10 cellular contexts compared by ENCODE assay signal in the genomic region with DNA sequence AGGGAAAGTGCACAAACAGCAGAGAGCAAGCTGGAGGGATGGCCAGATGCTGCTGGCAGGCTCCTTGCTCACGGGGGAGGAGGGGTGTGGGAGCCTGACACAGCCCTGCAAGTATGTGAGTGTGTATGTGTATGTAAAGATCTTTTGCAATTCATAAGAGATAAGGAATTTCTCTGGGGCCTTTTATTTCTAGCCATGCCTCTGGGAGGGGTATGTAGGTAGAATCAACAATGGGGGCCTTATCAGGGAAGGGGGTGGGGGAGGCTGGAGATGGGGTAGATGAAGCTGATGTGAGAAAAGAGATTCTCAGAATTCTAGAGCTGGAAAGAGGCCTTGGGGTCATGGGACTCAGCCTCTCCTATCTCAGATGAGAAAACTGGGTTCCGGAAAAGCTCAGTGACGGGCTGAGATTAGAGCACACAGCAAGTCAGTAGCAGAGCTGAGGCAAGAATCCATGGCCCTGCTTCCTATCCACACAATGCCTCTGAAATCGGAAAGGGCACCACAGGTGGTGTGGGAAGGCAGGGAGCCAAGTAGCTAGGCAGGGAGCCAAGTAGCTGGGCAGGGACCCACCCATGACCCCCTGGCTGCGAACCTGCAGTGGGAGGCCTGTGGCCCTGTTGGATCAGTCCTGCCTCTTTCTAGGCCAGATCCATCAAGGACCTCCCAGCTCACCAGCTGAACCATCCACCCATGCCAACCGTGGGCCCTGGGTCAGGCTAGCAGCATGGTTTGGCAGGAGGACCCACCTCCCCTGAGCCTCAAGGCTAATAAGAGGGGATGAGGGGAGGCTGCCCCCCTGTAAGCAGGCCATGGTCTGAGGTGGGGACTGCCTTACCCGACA. TPM values are rescaled to one million over a fixed set of nuclear protein-coding genes. Genes with fewer than 3 reads are reported as not detected.
A peak's percentile ranks its signal among the peaks of the same experiment; 100 is the strongest.
DNase-seq lines count a peak whose midpoint lies in the region; ATAC-seq and TF ChIP-seq lines count a peak whose summit lies in the region.
"Had no signal": no experiment of that assay in that cellular context is flagged by ENCODE, and none has a peak within 500 bp of the region (broad histone marks: within the 10 kb centered on the region; RNA-seq: fewer than 3 reads in every experiment).

No MANE protein-coding gene starts in this region.

- H3K9me3 ChIP-seq in lower lobe of right lung (no peaks in the 10 kb centered on the region), adrenal gland (replicated peaks in 1 of 3) (no peaks in the 10 kb centered on the region)

- peaks cover 1% of the 10 kb centered on the region for H3K36me3 Mint-ChIP-seq in central memory CD8-positive, alpha-beta T cell (ENCODE audit: insufficient read depth)
- H3K36me3 Mint-ChIP-seq: activated naive CD8-positive, alpha-beta T cell had no signal

- peak overlapping the region; percentile 26 for H3K27ac Mint-ChIP-seq in central memory CD8-positive, alpha-beta T cell (ENCODE audit: low read depth)
- H3K27ac Mint-ChIP-seq: activated naive CD8-positive, alpha-beta T cell had no signal

- ATAC-seq in central memory CD8-positive, alpha-beta T cell (replicated peaks; ENCODE audit: extremely low read depth, poor library complexity, severe bottlenecking): no peak
- ATAC-seq in lower lobe of right lung (peak; percentile 29 to 55), GM19397 (IDR thresholded peaks at IDR 0.05; ENCODE audit: unreplicated experiment) (no peak)

- H3K36me3 ChIP-seq in lower lobe of right lung (no peaks in the 10 kb centered on the region), adrenal gland (replicated peaks in 1 of 2) (no peaks in the 10 kb centered on the region)

- peaks cover 77% of the 10 kb centered on the region for H3K4me1 Mint-ChIP-seq in central memory CD8-positive, alpha-beta T cell

- H3K27ac ChIP-seq in lower lobe of right lung (peak overlapping the region; percentile 14), adrenal gland (peak overlapping the region in 2 of 5 donors; percentile 57 to 64)

- no peak for TF ChIP-seq CTCF in lower lobe of right lung (IDR thresholded peaks at IDR 0.05)
- TF ChIP-seq CTCF in adrenal gland (IDR thresholded peaks at IDR 0.05): no peak

- H3K9me3 Mint-ChIP-seq in central memory CD8-positive, alpha-beta T cell: no peaks in the 10 kb centered on the region
- H3K9me3 Mint-ChIP-seq: neural crest cell had no signal

- DNase-seq in AG08395 (ENCODE audit: low spot score) (peak; percentile 91), LHCN-M2 (ENCODE audit: low read depth) (peak; percentile 47), lower lobe of right lung (peak; percentile 43), adrenal gland (no peak), SKM-1 treated with dmso at 0.1 percent for 144 hours (lab: John Stamatoyannopoulos, UW; ENCODE audit: unreplicated experiment) (no peak), NCI-H1930 (lab: John Stamatoyannopoulos, UW) (no peak)
- DNase-seq in central memory CD8-positive, alpha-beta T cell (ENCODE audit: low spot score in 2 of 2): no peak

- no peak overlapping the region for H3K4me3 Mint-ChIP-seq in central memory CD8-positive, alpha-beta T cell
- H3K4me3 Mint-ChIP-seq: activated naive CD8-positive, alpha-beta T cell; neural crest cell had no signal

- no peak for TF ChIP-seq POLR2A in adrenal gland (IDR thresholded peaks at IDR 0.05)

- intact Hi-C loops in lower lobe of right lung (cut with DNase I) (no loop called here), adrenal gland (cut with DNase I) (no loop called here)

- H3K4me3 ChIP-seq in lower lobe of right lung (no peak overlapping the region), adrenal gland (no peak overlapping the region)

- WGBS in adrenal gland, 4 donors: 44 to 70% (median 54%) methylated on average over 4 to 7 of the region's 7 CpGs

- H3K27me3 Mint-ChIP-seq in central memory CD8-positive, alpha-beta T cell: peaks cover 21% of the 10 kb centered on the region

- no peaks in the 10 kb centered on the region for H3K27me3 ChIP-seq in lower lobe of right lung (ENCODE audit: low read depth)
- no peaks in the 10 kb centered on the region for H3K27me3 ChIP-seq in adrenal gland

- peaks cover 48% of the 10 kb centered on the region for H3K4me1 ChIP-seq in lower lobe of right lung
- H3K4me1 ChIP-seq in adrenal gland (replicated peaks in 1 of 2): peaks cover 10 to 27% of the 10 kb centered on the region in 2 donors

RNA-seq across cellular contexts. Expression of a gene that starts 54.7 kb away (rescaled TPM):
- 3.5 and 6.0 TPM in 2 replicates for total RNA-seq in LHCN-M2 (2014; rRNA removed)
- polyA plus RNA-seq in LHCN-M2 (2012): 5.9 TPM
- total RNA-seq in lower lobe of right lung: 33.1 TPM
- 10 to 100 TPM in 2 of 8 donors, 1 to 10 TPM in 6; 2.7 to 11.7 (median 8.9) TPM for total RNA-seq in adrenal gland
- polyA plus RNA-seq in adrenal gland: 10 to 100 TPM in 1 of 3 donors, 1 to 10 TPM in 2; 3.0 to 10.1 (median 9.5) TPM

Comparison
In these comparisons a context has a peak if more than half of its experiments do, and no peak if none do; other contexts are left out.
1. DNase-seq: peak in AG08395 (single experiment), LHCN-M2 (single experiment) and lower lobe of right lung (single experiment); none in central memory CD8-positive, alpha-beta T cell (0 of 2), adrenal gland (0 of 7), SKM-1 treated with dmso at 0.1 percent for 144 hours (single experiment) and NCI-H1930 (0 of 2).
2. ATAC-seq: peak in lower lobe of right lung (2 of 2); none in central memory CD8-positive, alpha-beta T cell (single experiment) and GM19397 (single experiment).